ENCODE assay signal across 9 cellular contexts in the genomic region with DNA sequence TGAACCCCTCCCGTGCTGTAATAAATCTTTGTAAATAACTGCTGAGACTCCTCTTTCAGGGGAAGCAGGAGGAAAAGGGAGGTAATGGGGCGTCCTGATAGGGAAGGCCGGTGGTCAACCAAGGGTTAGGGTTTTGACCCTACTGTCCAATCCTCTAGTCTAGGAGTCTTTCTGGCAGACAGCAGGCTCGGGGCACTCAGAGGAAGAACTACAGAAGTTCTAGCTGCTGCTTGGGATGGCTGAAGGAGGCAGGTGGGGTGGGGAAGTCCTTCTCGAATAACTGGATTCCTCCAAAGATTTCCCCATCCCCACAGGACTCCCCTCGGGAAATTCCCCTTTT. TPM values are rescaled to one million over a fixed set of nuclear protein-coding genes. Genes with fewer than 3 reads are reported as not detected.
DNase-seq lines count a peak whose midpoint lies in the region; FAIRE-seq and TF ChIP-seq lines count a peak whose summit lies in the region.
"Had no signal": no experiment of that assay in that cellular context is flagged by ENCODE, and none has a peak within 500 bp of the region (broad histone marks: within the 10 kb centered on the region; RNA-seq: fewer than 3 reads in every experiment).

No MANE protein-coding gene starts in this region.

- H3K4me1 Mint-ChIP-seq in activated naive CD4-positive, alpha-beta T cell treated with anti-CD3 and anti-CD28 coated beads, Interleukin-2, amount 10 ng/mL, durations not matched to agents 7 days and 5 days, result peaks cover 53% of the 10 kb centered on the region

- no peaks in the 10 kb centered on the region for H3K36me3 ChIP-seq in PC-9 (ENCODE audit: low read depth)
- no peaks in the 10 kb centered on the region for H3K36me3 ChIP-seq in esophagus (ENCODE audit: control insufficient read depth in 2 of 2, insufficient read depth in 2 of 2, low read length in 1 of 2)

- POLR2A ChIA-PET in PC-9 (lab: Charles Lee; ENCODE audit: unreplicated experiment), result interaction anchor here (0.6 kb wide), 2 partner anchors 51 to 291 kb away, joined by 3 to 4 read pairs; a partner anchor contains a TSS

- H3K27me3 ChIP-seq in PC-9 (ENCODE audit: insufficient read depth, low read depth), result no peaks in the 10 kb centered on the region
- no peaks in the 10 kb centered on the region for H3K27me3 ChIP-seq in esophagus (ENCODE audit: control insufficient read depth in 1 of 2, insufficient read depth in 2 of 2, low read length in 2 of 2)

- no peak for FAIRE-seq in D721Med (lab: Jason Lieb, UNC)

- H3K27me3 Mint-ChIP-seq in activated naive CD4-positive, alpha-beta T cell treated with anti-CD3 and anti-CD28 coated beads, Interleukin-2, amount 10 ng/mL, durations not matched to agents 7 days and 5 days, result peaks cover 26% of the 10 kb centered on the region

- CTCF ChIA-PET in activated naive CD4-positive, alpha-beta T cell treated with anti-CD3 and anti-CD28 coated beads, Interleukin-2, amount 10 ng/mL, durations not matched to agents 7 days and 5 days (lab: Charles Lee), result interaction anchor here (0.7 to 1.2 kb wide), 3 partner anchors 15 to 71 kb away, joined by 3 read pairs; no protein-coding TSS in a partner anchor
- CTCF ChIA-PET in PC-9 (lab: Charles Lee), result no interaction called here

- H3K4me3 ChIP-seq in PC-9 (peak overlapping the region; percentile 98), esophagus (ENCODE audit: low read depth in 1 of 2, low read length in 2 of 2) (peak overlapping the region; percentile 91 to 93), retinal pigment epithelial cell (ENCODE audit: low read length) (peak overlapping the region; percentile 92)

- intact Hi-C loops in PC-9 (cut with micrococcal nuclease; ENCODE audit: unreplicated experiment), result no loop called here

- no TSS peak for BruUV-seq in PC-9 (replicated peaks; lab: Mats Ljungman, UMichigan)

- H3K36me3 Mint-ChIP-seq in activated naive CD4-positive, alpha-beta T cell treated with anti-CD3 and anti-CD28 coated beads, Interleukin-2, amount 10 ng/mL, durations not matched to agents 7 days and 5 days, result peaks cover 9% of the 10 kb centered on the region

- H3K4me3 Mint-ChIP-seq in activated naive CD4-positive, alpha-beta T cell treated with anti-CD3 and anti-CD28 coated beads, Interleukin-2, amount 10 ng/mL, durations not matched to agents 7 days and 5 days, result peak overlapping the region; percentile 83

- no peaks in the 10 kb centered on the region for H3K9me2 ChIP-seq in PC-9 (ENCODE audit: insufficient read depth)

- H4K20me1 ChIP-seq in PC-9 (ENCODE audit: insufficient read depth), result no peaks in the 10 kb centered on the region; the same call in 1 of the 2 replicates

- 19 to 26% methylated on average over 6 of the region's 6 CpGs for WGBS in esophagus, 2 donors

- H2AFZ ChIP-seq in PC-9, result peak overlapping the region; percentile 92

- H3K9me3 Mint-ChIP-seq in activated naive CD4-positive, alpha-beta T cell treated with anti-CD3 and anti-CD28 coated beads, Interleukin-2, amount 10 ng/mL, durations not matched to agents 7 days and 5 days, result no peaks in the 10 kb centered on the region

- peaks cover 32% of the 10 kb centered on the region for H3K4me1 ChIP-seq in PC-9 (replicated peaks; ENCODE audit: insufficient read depth)
- peaks cover 0 to 7% of the 10 kb centered on the region in 2 donors for H3K4me1 ChIP-seq in esophagus (ENCODE audit: control insufficient read depth in 2 of 2, insufficient read depth in 2 of 2, low read length in 1 of 2)

- H3K27ac Mint-ChIP-seq in activated naive CD4-positive, alpha-beta T cell treated with anti-CD3 and anti-CD28 coated beads, Interleukin-2, amount 10 ng/mL, durations not matched to agents 7 days and 5 days, result peak overlapping the region; percentile 77

- H3K27ac ChIP-seq in PC-9 (peak overlapping the region; percentile 64), esophagus (ENCODE audit: low read depth in 2 of 2, low read length in 1 of 2) (peak overlapping the region; percentile 78 to 93)

- no peaks in the 10 kb centered on the region; the same call in 1 of the 2 replicates for H3F3A ChIP-seq in PC-9 (ENCODE audit: insufficient read depth, low read depth)

- H3K9me3 ChIP-seq in PC-9 (ENCODE audit: insufficient read depth, low read depth) (no peaks in the 10 kb centered on the region), esophagus (ENCODE audit: control insufficient read depth in 2 of 2, insufficient read depth in 1 of 2, low read depth in 1 of 2, low read length in 1 of 2) (no peaks in the 10 kb centered on the region)

- no peak for DNase-seq in activated naive CD4-positive, alpha-beta T cell treated with anti-CD3 and anti-CD28 coated beads, Interleukin-2, amount 10 ng/mL, durations not matched to agents 7 days and 5 days
- DNase-seq in activated naive CD4-positive, alpha-beta T cell treated with anti-CD3 and anti-CD28 coated beads, Interleukin-2, amount 50 U/mL, for 16 hours, result no peak
- DNase-seq in PC-9, result no peak
- DNase-seq in retinal pigment epithelial cell (ENCODE audit: low read depth), result no peak
- no peak for DNase-seq in D721Med (ENCODE audit: insufficient read length, low spot score)
- DNase-seq in amniotic stem cell (lab: John Stamatoyannopoulos, UW), result no peak
- no peak for DNase-seq in AML-193 (lab: John Stamatoyannopoulos, UW)

- peaks cover 33% of the 10 kb centered on the region for H3K79me2 ChIP-seq in PC-9 (ENCODE audit: low read depth)

- H3K4me2 ChIP-seq in PC-9, result peak overlapping the region; percentile 100

- TF ChIP-seq CTCF in PC-9 (conservative IDR thresholded peaks at IDR 0.05) (no peak), retinal pigment epithelial cell (conservative IDR thresholded peaks at IDR 0.05; ENCODE audit: low read depth, low read length) (no peak), D721Med (IDR thresholded peaks at IDR 0.05; ENCODE audit: insufficient read depth, missing control alignments) (no peak)

RNA-seq across cellular contexts. Expression of a gene that starts 0.4 kb away (rescaled TPM):
- 47.7 and 55.9 TPM in 2 replicates for total RNA-seq in PC-9 (2021)
- 10 to 100 TPM; 44.6 to 44.9 TPM for polyA plus RNA-seq in esophagus

RNA-seq across cellular contexts. Expression of a gene that starts 9.8 kb away (rescaled TPM):
- total RNA-seq in PC-9 (2021), result not detected in 2 replicates
- polyA plus RNA-seq in esophagus, result 1 to 10 TPM in 1 of 2 donors, under 1 TPM in 1; 0.43 to 1.2 TPM
- total RNA-seq: glomerular endothelial cell had no signal

RNA-seq across cellular contexts. Expression of a gene that starts 28.6 kb away (rescaled TPM):
- 1.2 and 1.6 TPM in 2 replicates for total RNA-seq in PC-9 (2021)
- under 1 TPM; 0.78 to 0.88 TPM for polyA plus RNA-seq in esophagus

RNA-seq across cellular contexts. Expression of a gene that starts 28.8 kb away (rescaled TPM):
- not detected in 2 replicates for total RNA-seq in PC-9 (2021)
- polyA plus RNA-seq in esophagus, result under 1 TPM in 1 of 2 donors, not detected in 1; 0.02 TPM
- total RNA-seq: glomerular endothelial cell had no signal

RNA-seq across cellular contexts. Expression of a gene that starts 31.7 kb away (rescaled TPM):
- 0.75 and 1.1 TPM in 2 replicates for total RNA-seq in PC-9 (2021)
- 1 to 10 TPM; 1.8 to 2.2 TPM for polyA plus RNA-seq in esophagus
- total RNA-seq: glomerular endothelial cell had no signal
